ENCODE assay signal across 10 cellular contexts in genomic region chr3:170469151-170470062, GRCh38. TPM values are rescaled to one million over a fixed set of nuclear protein-coding genes. Genes with fewer than 3 reads are reported as not detected.
A peak's percentile ranks its signal among the peaks of the same experiment; 100 is the strongest.
DNase-seq lines count a peak whose midpoint lies in the region; ATAC-seq and TF ChIP-seq lines count a peak whose summit lies in the region.
"Had no signal": no experiment of that assay in that cellular context is flagged by ENCODE, and none has a peak within 500 bp of the region (broad histone marks: within the 10 kb centered on the region; RNA-seq: fewer than 3 reads in every experiment).

No MANE protein-coding gene starts in this region.

- peak overlapping the region; percentile 42 for H3K4me3 Mint-ChIP-seq in type B pancreatic cell

- ATAC-seq in HG03457 (IDR thresholded peaks at IDR 0.05; ENCODE audit: unreplicated experiment) (no peak), left cardiac atrium (no peak)

- H3K4me1 Mint-ChIP-seq in type B pancreatic cell (ENCODE audit: unreplicated experiment): peaks cover 72% of the 10 kb centered on the region

- H3K27ac Mint-ChIP-seq in type B pancreatic cell: peak overlapping the region; percentile 57

- DNase-seq in NCI-H82 (lab: John Stamatoyannopoulos, UW) (peak; percentile 61), NCI-H82 treated with DMSO at 0.1 percent for 48 hours (lab: John Stamatoyannopoulos, UW; ENCODE audit: unreplicated experiment) (no peak), NCI-H524 (lab: John Stamatoyannopoulos, UW) (peak; percentile 82 to 85), fibroblast of the aortic adventitia (ENCODE audit: low read depth) (peak; percentile 73), type B pancreatic cell (ENCODE audit: extremely low spot score, unreplicated experiment) (no peak), left cardiac atrium (no peak), GDM1 (lab: John Stamatoyannopoulos, UW) (no peak)
- DNase-seq: T-helper 1 cell had no signal

- TF ChIP-seq CTCF in fibroblast of the aortic adventitia (IDR thresholded peaks at IDR 0.05; ENCODE audit: insufficient read depth, low read length) (no peak), type B pancreatic cell (conservative IDR thresholded peaks at IDR 0.05) (no peak)

- no peaks in the 10 kb centered on the region for H3K9me3 Mint-ChIP-seq in type B pancreatic cell

- H3K36me3 Mint-ChIP-seq in type B pancreatic cell: no peaks in the 10 kb centered on the region

- intact Hi-C loops in left cardiac atrium (cut with DNase I): no loop called here

- no peaks in the 10 kb centered on the region for H3K27me3 Mint-ChIP-seq in type B pancreatic cell

- no peak overlapping the region for H3K4me3 ChIP-seq in fibroblast of the aortic adventitia (ENCODE audit: low read depth, low read length)
- H3K4me3 ChIP-seq: BLaER1 had no signal

RNA-seq across cellular contexts. Expression of gene CLDN11, which starts 50.7 kb away (rescaled TPM):
- total RNA-seq in fibroblast of the aortic adventitia (ENCODE audit: low replicate concordance): 375 and 661 TPM in 2 replicates
- 4.7 and 86.8 TPM in 2 replicates for total RNA-seq in type B pancreatic cell (ENCODE audit: low replicate concordance)
- 10 to 100 TPM in 1 of 2 donors, 1 to 10 TPM in 1; 9.4 to 12.9 TPM for total RNA-seq in left cardiac atrium

Comparison
In these comparisons a context has a peak if more than half of its experiments do, and no peak if none do; other contexts are left out.
1. DNase-seq: peak in NCI-H82 (single experiment), NCI-H524 (2 of 2) and fibroblast of the aortic adventitia (single experiment); none in NCI-H82 treated with DMSO at 0.1 percent for 48 hours (single experiment), type B pancreatic cell (single experiment), left cardiac atrium (single experiment) and GDM1 (single experiment).